ENCODE assay signal across 29 cellular contexts in the genomic region with DNA sequence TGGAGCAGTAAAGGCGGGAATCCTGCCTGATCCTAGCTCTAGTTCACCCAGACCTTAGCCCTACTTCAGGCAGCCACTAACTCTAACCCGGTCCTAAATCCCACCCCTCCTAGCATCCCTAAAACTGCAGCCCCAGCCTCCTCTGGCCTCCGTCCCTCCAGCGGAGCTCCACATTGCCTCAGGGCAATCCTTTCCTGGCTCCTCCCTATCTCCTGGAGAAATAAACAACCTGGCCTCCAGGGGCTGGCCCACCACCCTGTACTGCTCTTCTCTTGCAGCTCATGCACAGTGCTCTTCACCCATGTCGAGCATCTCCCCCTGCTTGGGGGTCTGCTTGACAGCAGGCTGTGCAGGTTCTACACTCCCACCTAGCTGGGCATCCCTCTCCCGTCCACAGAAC. TPM values are rescaled to one million over a fixed set of nuclear protein-coding genes. Genes with fewer than 3 reads are reported as not detected.
A peak's percentile ranks its signal among the peaks of the same experiment; 100 is the strongest.
DNase-seq lines count a peak whose midpoint lies in the region; ATAC-seq and TF ChIP-seq lines count a peak whose summit lies in the region.
"Had no signal": no experiment of that assay in that cellular context is flagged by ENCODE, and none has a peak within 500 bp of the region (broad histone marks: within the 10 kb centered on the region; RNA-seq: fewer than 3 reads in every experiment).

No MANE protein-coding gene starts in this region.

- no peak overlapping the region for H2BK5ac ChIP-seq in H9 (ENCODE audit: insufficient read length, low read length)

- no peak overlapping the region for H2BK20ac ChIP-seq in H9 (ENCODE audit: low read depth, low read length, poor library complexity, severe bottlenecking)

- no peak overlapping the region for H2BK12ac ChIP-seq in H9 (ENCODE audit: insufficient read length, low read depth, low read length)

- H3K36me3 Mint-ChIP-seq in activated T-cell treated with anti-CD3 and anti-CD28 coated beads, Interleukin-2, amount 50 U/mL, for 72 hours (ENCODE audit: insufficient read depth in 2 of 2) = peaks cover 0 to 2% of the 10 kb centered on the region in 2 donors
- peaks cover 14% of the 10 kb centered on the region for H3K36me3 Mint-ChIP-seq in activated T-cell treated with anti-CD3 and anti-CD28 coated beads, Interleukin-2, amount 50 U/mL, for 4 hours (ENCODE audit: insufficient read depth)
- H3K36me3 Mint-ChIP-seq in H9 (ENCODE audit: insufficient read depth in 1 of 3, low read depth in 3 of 3) = no peaks in the 10 kb centered on the region
- H3K36me3 Mint-ChIP-seq in activated naive CD8-positive, alpha-beta T cell treated with anti-CD3 and anti-CD28 coated beads, Interleukin-2, amount 50 U/mL, for 24 hours (ENCODE audit: low read depth) = peaks cover 33% of the 10 kb centered on the region
- peaks cover 0 to 19% (median 2%) of the 10 kb centered on the region in 3 donors for H3K36me3 Mint-ChIP-seq in naive thymus-derived CD8-positive, alpha-beta T cell

- H3K27ac ChIP-seq in H9 (ENCODE audit: insufficient read length, low read depth, low read length) = no peak overlapping the region
- H3K27ac ChIP-seq: A549, heart right ventricle, HL-60, testis, vagina had no signal

- no peak overlapping the region for H3K4me2 ChIP-seq in H9 (ENCODE audit: insufficient read depth, insufficient read length, low read length)
- H3K4me2 ChIP-seq: A549, smooth muscle cell had no signal

- H2AFZ ChIP-seq in H9 (ENCODE audit: low read length) = no peak overlapping the region

- H4K8ac ChIP-seq in H9 (replicated peaks; ENCODE audit: insufficient read length, low read depth, low read length) = no peak overlapping the region

- WGBS in H9 (ENCODE audit: extremely low coverage, insufficient read length, low lambda C conversion rate) = no CpG with 5 or more reads among the region's 6 CpGs

- no peak; the same call in 2 of the 3 replicates for TF ChIP-seq CTCF in H9 (conservative IDR thresholded peaks at IDR 0.05)

- H3K23me2 ChIP-seq in H9 (ENCODE audit: insufficient read length, low read depth, low read length, poor library complexity, severe bottlenecking) = no peaks in the 10 kb centered on the region

- no peak overlapping the region for H3K9ac ChIP-seq in H9 (ENCODE audit: extremely low read depth, insufficient read length, low read length)

- no peaks in the 10 kb centered on the region for H3K79me2 ChIP-seq in H9 (ENCODE audit: insufficient read depth, low read length)

- no peaks in the 10 kb centered on the region for H3K27me3 ChIP-seq in H9 (ENCODE audit: insufficient read depth, low read length)
- H3K27me3 ChIP-seq: testis, vagina had no signal

- peaks cover 73% of the 10 kb centered on the region for H3K4me1 Mint-ChIP-seq in activated T-cell treated with anti-CD3 and anti-CD28 coated beads, Interleukin-2, amount 50 U/mL, for 72 hours (ENCODE audit: low read depth)
- peaks cover 87% of the 10 kb centered on the region for H3K4me1 Mint-ChIP-seq in activated T-cell treated with anti-CD3 and anti-CD28 coated beads, Interleukin-2, amount 50 U/mL, for 4 hours (ENCODE audit: low read depth)
- H3K4me1 Mint-ChIP-seq in H9 = peaks cover 14 to 27% of the 10 kb centered on the region in 2 experiments
- peaks cover 95% of the 10 kb centered on the region for H3K4me1 Mint-ChIP-seq in activated naive CD8-positive, alpha-beta T cell treated with anti-CD3 and anti-CD28 coated beads, Interleukin-2, amount 50 U/mL, for 24 hours
- peaks cover 58 to 94% (median 87%) of the 10 kb centered on the region in 4 donors for H3K4me1 Mint-ChIP-seq in naive thymus-derived CD8-positive, alpha-beta T cell

- H3K9me3 Mint-ChIP-seq in activated T-cell treated with anti-CD3 and anti-CD28 coated beads, Interleukin-2, amount 50 U/mL, for 72 hours = no peaks in the 10 kb centered on the region
- no peaks in the 10 kb centered on the region for H3K9me3 Mint-ChIP-seq in activated T-cell treated with anti-CD3 and anti-CD28 coated beads, Interleukin-2, amount 50 U/mL, for 4 hours
- H3K9me3 Mint-ChIP-seq in H9 = no peaks in the 10 kb centered on the region; a peak in 1 of 5 replicates
- no peaks in the 10 kb centered on the region for H3K9me3 Mint-ChIP-seq in activated naive CD8-positive, alpha-beta T cell treated with anti-CD3 and anti-CD28 coated beads, Interleukin-2, amount 50 U/mL, for 24 hours
- H3K9me3 Mint-ChIP-seq in naive thymus-derived CD8-positive, alpha-beta T cell = no peaks in the 10 kb centered on the region

- 0 out of 2 replicates have a peak, but pooled peaks cover 2% of the 10 kb centered on the region for H3K4me1 ChIP-seq in H9 (ENCODE audit: insufficient read depth, low read length)
- H3K4me1 ChIP-seq: testis had no signal

- no peak overlapping the region for H4K5ac ChIP-seq in H9 (ENCODE audit: insufficient read length, low read depth, low read length)

- no peak overlapping the region for H3K4me3 Mint-ChIP-seq in activated T-cell treated with anti-CD3 and anti-CD28 coated beads, Interleukin-2, amount 50 U/mL, for 72 hours
- H3K4me3 Mint-ChIP-seq in activated T-cell treated with anti-CD3 and anti-CD28 coated beads, Interleukin-2, amount 50 U/mL, for 4 hours = no peak overlapping the region
- no peak overlapping the region for H3K4me3 Mint-ChIP-seq in H9
- H3K4me3 Mint-ChIP-seq in activated naive CD8-positive, alpha-beta T cell treated with anti-CD3 and anti-CD28 coated beads, Interleukin-2, amount 50 U/mL, for 24 hours = no peak overlapping the region
- H3K4me3 Mint-ChIP-seq in naive thymus-derived CD8-positive, alpha-beta T cell = peak overlapping the region in 3 of 10 donors; percentile 24 to 31 (median 29)

- H3K9me3 ChIP-seq in H9 (ENCODE audit: control insufficient read depth, low read depth, low read length) = no peaks in the 10 kb centered on the region
- H3K9me3 ChIP-seq: heart right ventricle, testis, vagina had no signal

- no peak overlapping the region for H3K56ac ChIP-seq in H9 (ENCODE audit: insufficient read length, low read depth, low read length)

- H3K27ac Mint-ChIP-seq in activated T-cell treated with anti-CD3 and anti-CD28 coated beads, Interleukin-2, amount 50 U/mL, for 72 hours = peak overlapping the region; percentile 20
- H3K27ac Mint-ChIP-seq in H9 = no peak overlapping the region
- H3K27ac Mint-ChIP-seq in activated naive CD8-positive, alpha-beta T cell treated with anti-CD3 and anti-CD28 coated beads, Interleukin-2, amount 50 U/mL, for 24 hours = peak overlapping the region; percentile 6
- peak overlapping the region; percentile 22 to 97 (median 86) for H3K27ac Mint-ChIP-seq in naive thymus-derived CD8-positive, alpha-beta T cell

- H2BK120ac ChIP-seq in H9 (ENCODE audit: low read depth, low read length, poor library complexity, severe bottlenecking) = no peak overlapping the region

- H3K27me3 Mint-ChIP-seq in activated T-cell treated with anti-CD3 and anti-CD28 coated beads, Interleukin-2, amount 50 U/mL, for 72 hours (ENCODE audit: low read depth) = no peaks in the 10 kb centered on the region
- H3K27me3 Mint-ChIP-seq in activated T-cell treated with anti-CD3 and anti-CD28 coated beads, Interleukin-2, amount 50 U/mL, for 4 hours (ENCODE audit: low read depth) = no peaks in the 10 kb centered on the region
- peaks cover 34% of the 10 kb centered on the region for H3K27me3 Mint-ChIP-seq in H9 (ENCODE audit: low read depth)
- no peaks in the 10 kb centered on the region for H3K27me3 Mint-ChIP-seq in activated naive CD8-positive, alpha-beta T cell treated with anti-CD3 and anti-CD28 coated beads, Interleukin-2, amount 50 U/mL, for 24 hours
- no peaks in the 10 kb centered on the region for H3K27me3 Mint-ChIP-seq in naive thymus-derived CD8-positive, alpha-beta T cell

- H3K18ac ChIP-seq in H9 (ENCODE audit: insufficient read length, low read depth, low read length) = no peak overlapping the region

- H3K14ac ChIP-seq in H9 (ENCODE audit: insufficient read depth, low read length) = no peak overlapping the region

- H4K20me1 ChIP-seq in H9 (ENCODE audit: control insufficient read depth, insufficient read depth, insufficient read length) = no peaks in the 10 kb centered on the region

- H4K91ac ChIP-seq in H9 (ENCODE audit: insufficient read length, low read depth, low read length) = no peak overlapping the region

- no peak for DNase-seq in activated T-cell treated with anti-CD3 and anti-CD28 coated beads, Interleukin-2, amount 50 U/mL, for 72 hours
- DNase-seq in activated T-cell treated with anti-CD3 and anti-CD28 coated beads, Interleukin-2, amount 50 U/mL, for 4 hours = no peak
- peak; percentile 51 for DNase-seq in H9
- DNase-seq in activated naive CD8-positive, alpha-beta T cell treated with anti-CD3 and anti-CD28 coated beads, Interleukin-2, amount 50 U/mL, for 24 hours = no peak
- no peak for DNase-seq in naive thymus-derived CD8-positive, alpha-beta T cell
- DNase-seq in hepatic stellate cell (ENCODE audit: low spot score) = no peak
- no peak for DNase-seq in activated CD4-positive, CD25-positive, alpha-beta regulatory T cell (lab: John Stamatoyannopoulos, UW)
- DNase-seq in GOT3 (lab: John Stamatoyannopoulos, UW) = no peak
- DNase-seq: activated CD8-positive, alpha-beta memory T cell treated with anti-CD3 and anti-CD28 coated beads for 24 hours; cerebellar nuclear complex; EL; erythroblast; heart right ventricle; mesenchymal stem cell; NCI-H1092 treated with DMSO at 0.1 percent for 48 hours; NCI-H2029; NCI-H2227 treated with DMSO at 0.1 percent for 48 hours; NCI-H82; retina; stimulated activated CD4-positive, alpha-beta T cell treated with anti-CD3 and anti-CD28 coated beads, Interleukin-2, amount 100 ng/mL, for 24 hours; T1000; testis had no signal

- no peak overlapping the region for H2AK5ac ChIP-seq in H9 (ENCODE audit: insufficient read length, low read length)

- no peaks in the 10 kb centered on the region for H3K79me1 ChIP-seq in H9 (ENCODE audit: insufficient read depth, low read depth, low read length, poor library complexity, severe bottlenecking)

- no peak for ATAC-seq in activated T-cell treated with anti-CD3 and anti-CD28 coated beads, Interleukin-2, amount 50 U/mL, for 72 hours (replicated peaks in 1 of 2)
- ATAC-seq in activated T-cell treated with anti-CD3 and anti-CD28 coated beads, Interleukin-2, amount 50 U/mL, for 4 hours = no peak
- no peak for ATAC-seq in activated naive CD8-positive, alpha-beta T cell treated with anti-CD3 and anti-CD28 coated beads, Interleukin-2, amount 50 U/mL, for 24 hours
- no peak for ATAC-seq in naive thymus-derived CD8-positive, alpha-beta T cell
- ATAC-seq: HCT116, heart right ventricle, Right ventricle myocardium inferior had no signal

- no peak overlapping the region for H3K23ac ChIP-seq in H9 (ENCODE audit: insufficient read length, low read depth, low read length)

- H3T11ph ChIP-seq in H9 (ENCODE audit: low read length) = no peak overlapping the region

- H3K4ac ChIP-seq in H9 (ENCODE audit: low read depth, low read length) = no peak overlapping the region

- H2BK15ac ChIP-seq in H9 (ENCODE audit: low read depth, low read length) = no peak overlapping the region

- POLR2A ChIA-PET in naive thymus-derived CD8-positive, alpha-beta T cell (lab: Charles Lee) = interaction anchor here (0.9 to 1.6 kb wide), 2 partner anchors 11 to 15 kb away, joined by 3 to 5 read pairs; no protein-coding TSS in a partner anchor

RNA-seq across cellular contexts. Expression of gene POU2F2, which starts 6.7 kb away (rescaled TPM):
- 10 to 100 TPM; 45.0 to 56.0 TPM for total RNA-seq in activated T-cell treated with anti-CD3 and anti-CD28 coated beads, Interleukin-2, amount 50 U/mL, for 72 hours
- total RNA-seq in activated T-cell treated with anti-CD3 and anti-CD28 coated beads, Interleukin-2, amount 50 U/mL, for 4 hours = 100 to 1,000 TPM in 1 of 3 donors, 10 to 100 TPM in 2; 83.9 to 123 (median 85.7) TPM
- 2.8 and 2.9 TPM in 2 replicates for total RNA-seq in H9 (2021)
- total RNA-seq in naive thymus-derived CD8-positive, alpha-beta T cell = 10 to 100 TPM; 85.0 to 88.5 TPM
- polyA plus RNA-seq in naive thymus-derived CD8-positive, alpha-beta T cell = 1 to 10 TPM; 2.4 to 6.6 (median 4.7) TPM

RNA-seq across cellular contexts. Expression of gene ZNF574, which starts 49.6 kb away (rescaled TPM):
- total RNA-seq in activated T-cell treated with anti-CD3 and anti-CD28 coated beads, Interleukin-2, amount 50 U/mL, for 72 hours = 10 to 100 TPM; 11.5 to 12.2 TPM
- 10 to 100 TPM; 19.9 to 20.7 (median 20.6) TPM for total RNA-seq in activated T-cell treated with anti-CD3 and anti-CD28 coated beads, Interleukin-2, amount 50 U/mL, for 4 hours
- total RNA-seq in H9 (2021) = 35.6 and 36.3 TPM in 2 replicates
- 10 to 100 TPM; 18.3 to 20.8 TPM for total RNA-seq in naive thymus-derived CD8-positive, alpha-beta T cell
- 10 to 100 TPM in 1 of 3 donors, 1 to 10 TPM in 2; 7.8 to 21.5 (median 8.0) TPM for polyA plus RNA-seq in naive thymus-derived CD8-positive, alpha-beta T cell

RNA-seq across cellular contexts. Expression of gene GRIK5, which starts 55.5 kb away (rescaled TPM):
- 1 to 10 TPM; 1.1 to 3.8 TPM for total RNA-seq in activated T-cell treated with anti-CD3 and anti-CD28 coated beads, Interleukin-2, amount 50 U/mL, for 72 hours
- total RNA-seq in activated T-cell treated with anti-CD3 and anti-CD28 coated beads, Interleukin-2, amount 50 U/mL, for 4 hours = 1 to 10 TPM in 1 of 3 donors, under 1 TPM in 2; 0.49 to 1.1 (median 0.61) TPM
- total RNA-seq in H9 (2021) = 43.1 and 45.0 TPM in 2 replicates
- total RNA-seq in naive thymus-derived CD8-positive, alpha-beta T cell = under 1 TPM; 0.25 to 0.34 TPM
- not detected for polyA plus RNA-seq in naive thymus-derived CD8-positive, alpha-beta T cell
- total RNA-seq: fibroblast of villous mesenchyme had no signal

Comparison
In these comparisons a context has a peak if more than half of its experiments do, and no peak if none do; other contexts are left out.
1. H3K27ac Mint-ChIP-seq: peak in activated T-cell treated with anti-CD3 and anti-CD28 coated beads, Interleukin-2, amount 50 U/mL, for 72 hours (single experiment), activated naive CD8-positive, alpha-beta T cell treated with anti-CD3 and anti-CD28 coated beads, Interleukin-2, amount 50 U/mL, for 24 hours (single experiment) and naive thymus-derived CD8-positive, alpha-beta T cell (10 of 10); none in H9 (0 of 3).
2. RNA of gene POU2F2, which starts 6.7 kb away (total RNA-seq): 85.0 to 88.5 TPM in naive thymus-derived CD8-positive, alpha-beta T cell, 83.9 to 123 TPM in activated T-cell treated with anti-CD3 and anti-CD28 coated beads, Interleukin-2, amount 50 U/mL, for 4 hours and 45.0 to 56.0 TPM in activated T-cell treated with anti-CD3 and anti-CD28 coated beads, Interleukin-2, amount 50 U/mL, for 72 hours; 2.8 to 2.9 TPM in H9; every median in the first group is over 10 times any median in the second.